ENCODE assay signal across 21 cellular contexts in the genomic region with DNA sequence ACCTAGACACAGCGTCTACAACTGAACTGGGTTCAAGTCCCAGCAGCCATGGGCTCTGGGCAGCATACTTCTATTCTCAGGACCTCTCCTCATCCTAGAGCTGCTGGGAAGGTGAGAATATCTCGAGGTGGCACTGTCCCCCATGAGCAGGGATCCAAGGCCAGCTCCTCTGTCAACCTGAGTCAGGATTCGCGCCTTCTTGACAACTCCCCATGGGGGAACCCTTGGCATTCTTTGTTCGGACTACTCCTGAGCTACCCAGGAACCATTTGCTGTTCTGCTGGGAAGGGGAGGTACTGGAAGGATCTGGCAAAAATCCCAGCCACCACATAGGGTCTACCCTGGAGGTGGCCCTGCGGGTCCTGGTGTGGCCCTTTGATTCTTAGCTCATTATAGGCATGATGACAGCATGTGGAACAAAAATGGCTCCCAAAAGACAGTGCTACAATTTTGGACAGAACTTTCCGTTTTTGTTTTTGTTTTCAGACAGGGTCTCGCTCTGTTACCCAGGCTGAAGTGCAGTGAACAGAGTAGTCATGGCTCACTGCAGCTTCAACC. TPM values are rescaled to one million over a fixed set of nuclear protein-coding genes. Genes with fewer than 3 reads are reported as not detected.
A peak's percentile ranks its signal among the peaks of the same experiment; 100 is the strongest.
DNase-seq lines count a peak whose midpoint lies in the region; ATAC-seq and TF ChIP-seq lines count a peak whose summit lies in the region.
"Had no signal": no experiment of that assay in that cellular context is flagged by ENCODE, and none has a peak within 500 bp of the region (broad histone marks: within the 10 kb centered on the region; RNA-seq: fewer than 3 reads in every experiment).

No MANE protein-coding gene starts in this region.

- no peak for TF ChIP-seq EP300 in esophagus muscularis mucosa (IDR thresholded peaks at IDR 0.05)

- H3K9me3 ChIP-seq in esophagus muscularis mucosa (no peaks in the 10 kb centered on the region), spleen (no peaks in the 10 kb centered on the region)

- 82% methylated on average over 7 of the region's 8 CpGs for WGBS in esophagus muscularis mucosa
- WGBS in spleen, 5 donors: 83 to 90% (median 88%) methylated on average over 7 to 8 of the region's 8 CpGs

- peak overlapping the region; percentile 13 to 95 (median 69) for H3K27ac ChIP-seq in esophagus muscularis mucosa (replicated peaks in 1 of 4)
- peak overlapping the region in 6 of 8 donors; percentile 4 to 72 (median 49) for H3K27ac ChIP-seq in spleen

- DNase-seq in activated T-cell treated with anti-CD3 and anti-CD28 coated beads, Interleukin-2, amount 50 U/mL, for 24 hours: peak; percentile 8
- no peak for DNase-seq in activated T-cell treated with anti-CD3 and anti-CD28 coated beads, Interleukin-2, amount 50 U/mL, for 4 hours
- DNase-seq in GM20000 (ENCODE audit: low spot score) (peak; percentile 9), esophagus muscularis mucosa (ENCODE audit: extremely low spot score) (no peak), spleen (peak; percentile 35), NCI-H2029 treated with DMSO at 0.1 percent for 48 hours (lab: John Stamatoyannopoulos, UW) (no peak)
- DNase-seq: activated CD8-positive, alpha-beta T cell treated with anti-CD3 and anti-CD28 coated beads for 36 hours; DMS79 treated with DMSO at 0.1 percent for 48 hours; foreskin fibroblast; HCEC 1CT; KG1; NCI-H1048; NCI-H2107; NCI-H524 treated with DMSO at 0.1 percent for 48 hours; SIG-M5 had no signal

- no peaks in the 10 kb centered on the region for H3K9me3 Mint-ChIP-seq in activated T-cell treated with anti-CD3 and anti-CD28 coated beads, Interleukin-2, amount 50 U/mL, for 24 hours
- no peaks in the 10 kb centered on the region for H3K9me3 Mint-ChIP-seq in activated T-cell treated with anti-CD3 and anti-CD28 coated beads, Interleukin-2, amount 50 U/mL, for 4 hours
- H3K9me3 Mint-ChIP-seq: activated CD8-positive, alpha-beta T cell treated with anti-CD3 and anti-CD28 coated beads for 36 hours; T-helper 1 cell treated with Interleukin-12 subunit alpha and Interleukin-12 subunit beta and Interleukin-4 antibody, amounts not matched to agents 30 μg/mL and 1 μg/mL, for 36 hours had no signal

- no peaks in the 10 kb centered on the region for H3K36me3 Mint-ChIP-seq in activated T-cell treated with anti-CD3 and anti-CD28 coated beads, Interleukin-2, amount 50 U/mL, for 24 hours (ENCODE audit: low read depth)
- H3K36me3 Mint-ChIP-seq in activated T-cell treated with anti-CD3 and anti-CD28 coated beads, Interleukin-2, amount 50 U/mL, for 4 hours (ENCODE audit: insufficient read depth): no peaks in the 10 kb centered on the region

- no peak overlapping the region for H3K27ac Mint-ChIP-seq in activated T-cell treated with anti-CD3 and anti-CD28 coated beads, Interleukin-2, amount 50 U/mL, for 24 hours
- H3K27ac Mint-ChIP-seq: activated CD8-positive, alpha-beta T cell treated with anti-CD3 and anti-CD28 coated beads for 36 hours; T-helper 1 cell treated with Interleukin-12 subunit alpha and Interleukin-12 subunit beta and Interleukin-4 antibody, amounts not matched to agents 30 μg/mL and 1 μg/mL, for 36 hours had no signal

- TF ChIP-seq POLR2A in esophagus muscularis mucosa (IDR thresholded peaks at IDR 0.05; ENCODE audit: low read depth) (no peak), spleen (IDR thresholded peaks at IDR 0.05) (no peak)

- no peak overlapping the region for H3K4me3 Mint-ChIP-seq in activated T-cell treated with anti-CD3 and anti-CD28 coated beads, Interleukin-2, amount 50 U/mL, for 24 hours
- no peak overlapping the region for H3K4me3 Mint-ChIP-seq in activated T-cell treated with anti-CD3 and anti-CD28 coated beads, Interleukin-2, amount 50 U/mL, for 4 hours
- H3K4me3 Mint-ChIP-seq: activated CD8-positive, alpha-beta T cell treated with anti-CD3 and anti-CD28 coated beads for 36 hours; T-helper 1 cell treated with Interleukin-12 subunit alpha and Interleukin-12 subunit beta and Interleukin-4 antibody, amounts not matched to agents 30 μg/mL and 1 μg/mL, for 36 hours had no signal

- TF ChIP-seq CTCF in GM20000 (IDR thresholded peaks at IDR 0.05; ENCODE audit: extremely low read depth, missing control alignments) (no peak), esophagus muscularis mucosa (IDR thresholded peaks at IDR 0.05) (no peak), spleen (IDR thresholded peaks at IDR 0.05 in 8 of 11, conservative IDR thresholded peaks at IDR 0.05 in 3 of 11) (no peak)

- no peak for ATAC-seq in activated T-cell treated with anti-CD3 and anti-CD28 coated beads, Interleukin-2, amount 50 U/mL, for 4 hours
- ATAC-seq in GM19455 (IDR thresholded peaks at IDR 0.05; ENCODE audit: unreplicated experiment): no peak
- no peak for ATAC-seq in GM21529 (IDR thresholded peaks at IDR 0.05; ENCODE audit: unreplicated experiment)
- ATAC-seq: activated CD8-positive, alpha-beta T cell treated with anti-CD3 and anti-CD28 coated beads for 36 hours; stimulated activated naive CD8-positive, alpha-beta T cell treated with anti-CD3 and anti-CD28 coated beads, Interleukin-15, Interleukin-2, amounts not matched to agents 100 U/mL and 50 U/mL, for 24 hours had no signal

- H3K27me3 Mint-ChIP-seq in activated T-cell treated with anti-CD3 and anti-CD28 coated beads, Interleukin-2, amount 50 U/mL, for 24 hours: no peaks in the 10 kb centered on the region
- no peaks in the 10 kb centered on the region for H3K27me3 Mint-ChIP-seq in activated T-cell treated with anti-CD3 and anti-CD28 coated beads, Interleukin-2, amount 50 U/mL, for 4 hours (ENCODE audit: low read depth)
- H3K27me3 Mint-ChIP-seq: activated CD8-positive, alpha-beta T cell treated with anti-CD3 and anti-CD28 coated beads for 36 hours had no signal

- peaks cover 2 to 43% (median 18%) of the 10 kb centered on the region in 4 donors for H3K4me1 ChIP-seq in esophagus muscularis mucosa
- H3K4me1 ChIP-seq in spleen: peaks cover 0 to 37% (median 16%) of the 10 kb centered on the region in 6 donors

- intact Hi-C loops in esophagus muscularis mucosa (cut with DNase I) (no loop called here), spleen (cut with DNase I; ENCODE audit: low total_unique reads) (no loop called here)

- no peak overlapping the region for H3K4me3 ChIP-seq in esophagus muscularis mucosa
- no peak overlapping the region for H3K4me3 ChIP-seq in spleen

- H3K27me3 ChIP-seq in esophagus muscularis mucosa (no peaks in the 10 kb centered on the region), spleen (replicated peaks in 1 of 7) (no peaks in the 10 kb centered on the region)

- peaks cover 65 to 93% (median 90%) of the 10 kb centered on the region in 4 donors for H3K36me3 ChIP-seq in esophagus muscularis mucosa
- H3K36me3 ChIP-seq in spleen: peaks cover 0 to 63% (median 10%) of the 10 kb centered on the region in 6 donors

- no peaks in the 10 kb centered on the region for H3K4me1 Mint-ChIP-seq in activated T-cell treated with anti-CD3 and anti-CD28 coated beads, Interleukin-2, amount 50 U/mL, for 24 hours (ENCODE audit: low read depth)
- H3K4me1 Mint-ChIP-seq in activated T-cell treated with anti-CD3 and anti-CD28 coated beads, Interleukin-2, amount 50 U/mL, for 4 hours (ENCODE audit: low read depth): no peaks in the 10 kb centered on the region

RNA-seq across cellular contexts. Expression of gene PLXNB1, which starts 22.3 kb away (rescaled TPM):
- total RNA-seq in activated T-cell treated with anti-CD3 and anti-CD28 coated beads, Interleukin-2, amount 50 U/mL, for 4 hours: 1 to 10 TPM; 6.0 to 7.2 (median 6.8) TPM
- total RNA-seq in esophagus muscularis mucosa: 100 to 1,000 TPM; 120 to 200 (median 152) TPM
- total RNA-seq in spleen: 10 to 100 TPM; 31.8 to 95.9 (median 58.2) TPM
- 10 to 100 TPM; 12.3 to 58.3 (median 35.8) TPM for polyA plus RNA-seq in spleen

RNA-seq across cellular contexts. Expression of gene CCDC51, which starts 32.3 kb away (rescaled TPM):
- total RNA-seq in activated T-cell treated with anti-CD3 and anti-CD28 coated beads, Interleukin-2, amount 50 U/mL, for 4 hours: 10 to 100 TPM; 21.7 to 29.4 (median 24.7) TPM
- total RNA-seq in esophagus muscularis mucosa (10 to 100 TPM; 15.6 to 26.6 (median 23.0) TPM), spleen (10 to 100 TPM in 6 of 7 donors, 1 to 10 TPM in 1; 8.4 to 22.2 (median 18.7) TPM)
- 10 to 100 TPM; 10.2 to 15.8 (median 12.4) TPM for polyA plus RNA-seq in spleen

RNA-seq across cellular contexts. Expression of gene TMA7, which starts 32.4 kb away (rescaled TPM):
- total RNA-seq in activated T-cell treated with anti-CD3 and anti-CD28 coated beads, Interleukin-2, amount 50 U/mL, for 4 hours: 100 to 1,000 TPM; 306 to 337 (median 326) TPM
- total RNA-seq in esophagus muscularis mucosa (100 to 1,000 TPM; 167 to 270 (median 205) TPM), spleen (100 to 1,000 TPM; 145 to 258 (median 170) TPM)
- 100 to 1,000 TPM; 606 to 753 (median 701) TPM for polyA plus RNA-seq in spleen

RNA-seq across cellular contexts. Expression of gene FBXW12, which starts 35.6 kb away (rescaled TPM):
- not detected for total RNA-seq in activated T-cell treated with anti-CD3 and anti-CD28 coated beads, Interleukin-2, amount 50 U/mL, for 4 hours
- total RNA-seq in esophagus muscularis mucosa: under 1 TPM in 1 of 4 donors, not detected in 3; 0.65 TPM
- total RNA-seq in spleen: under 1 TPM in 2 of 7 donors, not detected in 5; 0.33 to 0.42 TPM
- not detected for polyA plus RNA-seq in spleen
- total RNA-seq: activated CD8-positive, alpha-beta T cell treated with anti-CD3 and anti-CD28 coated beads for 36 hours; mesenteric fat pad had no signal
- polyA plus RNA-seq: neural cell had no signal

RNA-seq across cellular contexts. Expression of gene ATRIP, which starts 38.9 kb away (rescaled TPM):
- total RNA-seq in activated T-cell treated with anti-CD3 and anti-CD28 coated beads, Interleukin-2, amount 50 U/mL, for 4 hours: 10 to 100 TPM; 17.3 to 17.6 (median 17.5) TPM
- total RNA-seq in esophagus muscularis mucosa (1 to 10 TPM; 4.2 to 8.5 (median 5.3) TPM), spleen (10 to 100 TPM in 1 of 7 donors, 1 to 10 TPM in 6; 6.4 to 10.0 (median 7.0) TPM)
- polyA plus RNA-seq in spleen: 1 to 10 TPM; 5.2 to 5.7 (median 5.2) TPM

Comparison
In these comparisons a context has a peak if more than half of its experiments do, and no peak if none do; other contexts are left out.
1. DNase-seq: peak in activated T-cell treated with anti-CD3 and anti-CD28 coated beads, Interleukin-2, amount 50 U/mL, for 24 hours (single experiment), GM20000 (single experiment) and spleen (single experiment); none in activated T-cell treated with anti-CD3 and anti-CD28 coated beads, Interleukin-2, amount 50 U/mL, for 4 hours (single experiment), esophagus muscularis mucosa (single experiment) and NCI-H2029 treated with DMSO at 0.1 percent for 48 hours (single experiment).
2. RNA of gene PLXNB1, which starts 22.3 kb away (total RNA-seq): 120 to 200 TPM in esophagus muscularis mucosa and 31.8 to 95.9 TPM in spleen; 6.0 to 7.2 TPM in activated T-cell treated with anti-CD3 and anti-CD28 coated beads, Interleukin-2, amount 50 U/mL, for 4 hours; every median in the first group is over 4 times any median in the second.